Comparison of ENCODE assay signal across 14 cellular contexts in genomic region chr6:15341311-15341710, GRCh38.
A peak's percentile ranks its signal among the peaks of the same experiment; 100 is the strongest.
DNase-seq lines count a peak whose midpoint lies in the region; ATAC-seq, FAIRE-seq and TF ChIP-seq lines count a peak whose summit lies in the region.
"Had no signal": no experiment of that assay in that cellular context is flagged by ENCODE, and none has a peak within 500 bp of the region (broad histone marks: within the 10 kb centered on the region; RNA-seq: fewer than 3 reads in every experiment).

No MANE protein-coding gene starts in this region.

- peak; percentile 26 for ATAC-seq in left ventricle myocardium superior
- no peak for ATAC-seq in heart right ventricle

- intact Hi-C loops in left ventricle myocardium superior (cut with micrococcal nuclease) (no loop called here), heart right ventricle (cut with DNase I) (no loop called here)

- no peaks in the 10 kb centered on the region for H3K36me3 ChIP-seq in heart right ventricle
- H3K36me3 ChIP-seq: thoracic aorta had no signal

- no peak for DNase-seq in left ventricle myocardium superior
- no peak for DNase-seq in heart right ventricle
- peak; percentile 48 for DNase-seq in RCC 7860 (ENCODE audit: low spot score)
- DNase-seq in epithelial cell of prostate (ENCODE audit: low read depth, low spot score): no peak
- DNase-seq in cerebellum (ENCODE audit: low spot score): no peak
- DNase-seq in GM13977 (ENCODE audit: low spot score): no peak
- no peak for DNase-seq in middle frontal gyrus (ENCODE audit: extremely low spot score, low spot score)
- DNase-seq in HTR-8/SVneo (ENCODE audit: insufficient read length, low spot score): no peak
- DNase-seq: activated effector memory CD4-positive, alpha-beta T cell treated with anti-CD3 and anti-CD28 coated beads, Interleukin-2, amount 50 U/mL, for 16 hours; cortex of kidney; NCI-H1105; posterior cingulate gyrus had no signal

- peaks cover 0 to 85% (median 33%) of the 10 kb centered on the region in 9 donors for H3K4me1 ChIP-seq in heart right ventricle

- in situ Hi-C loops in GM13977 (cut with MboI; ENCODE audit: low pct_unique_long_range_greater_than_20kb, low sequenced_read_pairs, unreplicated experiment): no loop called here

- H3K27me3 ChIP-seq in heart right ventricle: no peaks in the 10 kb centered on the region

- WGBS in heart right ventricle, 2 donors: 45 to 68% methylated on average over 1 of the region's 1 CpG

- TF ChIP-seq CTCF in heart right ventricle (IDR thresholded peaks at IDR 0.05) (no peak), GM13977 (IDR thresholded peaks at IDR 0.05; ENCODE audit: extremely low read depth, insufficient read depth, missing control alignments) (no peak)

- no peak overlapping the region for H3K4me3 ChIP-seq in heart right ventricle
- H3K4me3 ChIP-seq: thoracic aorta had no signal

- H3K9me3 ChIP-seq in heart right ventricle: no peaks in the 10 kb centered on the region
- H3K9me3 ChIP-seq: thoracic aorta had no signal

- FAIRE-seq in RCC 7860 (lab: Jason Lieb, UNC) (no peak), HTR-8/SVneo (lab: Jason Lieb, UNC) (no peak)

- H3K27ac ChIP-seq in heart right ventricle (no peak overlapping the region), epithelial cell of prostate (peak overlapping the region; percentile 24)
- H3K27ac ChIP-seq: C4-2B, thoracic aorta had no signal
